Comparison of ENCODE assay signal across 9 cellular contexts in the genomic region with DNA sequence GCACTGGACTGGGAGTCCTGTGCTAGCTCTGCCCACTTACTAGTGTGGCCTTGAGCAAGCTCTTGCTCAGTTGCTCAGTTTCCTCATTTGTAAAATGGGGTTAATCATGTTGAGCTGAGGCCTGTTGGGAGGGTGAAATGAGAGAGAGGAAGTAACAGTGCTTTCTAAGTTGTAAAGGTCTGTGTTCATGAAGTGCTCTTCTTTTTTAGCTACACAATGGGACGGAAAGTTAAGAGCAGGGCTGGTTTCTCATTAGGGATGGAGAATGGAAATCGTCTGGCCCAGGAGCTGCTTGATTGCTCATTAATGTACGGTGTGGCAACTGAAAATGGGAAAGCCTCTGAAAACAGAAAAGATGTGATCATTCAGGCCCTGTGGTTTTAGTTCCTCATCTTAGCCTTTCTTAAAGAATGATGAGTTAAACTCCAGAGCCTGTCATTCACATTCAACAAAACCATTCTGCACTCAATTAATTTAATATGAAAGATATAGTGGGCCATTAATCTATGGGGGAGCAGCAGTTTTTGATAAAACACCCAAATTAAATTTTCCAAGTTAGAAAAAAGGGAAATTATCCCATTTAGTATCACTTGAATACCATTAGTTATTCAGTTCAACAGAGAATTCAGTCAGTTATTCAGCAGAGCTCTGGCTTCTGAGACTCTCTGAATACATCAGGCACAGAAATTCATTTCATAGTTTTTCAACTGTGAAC.
DNase-seq lines count a peak whose midpoint lies in the region; ATAC-seq and TF ChIP-seq lines count a peak whose summit lies in the region.
"Had no signal": no experiment of that assay in that cellular context is flagged by ENCODE, and none has a peak within 500 bp of the region (broad histone marks: within the 10 kb centered on the region; RNA-seq: fewer than 3 reads in every experiment).

No MANE protein-coding gene starts in this region.

- 87 to 94% methylated on average over 2 to 3 of the region's 3 CpGs for WGBS in endodermal cell (ENCODE audit: insufficient coverage in 1 of 2, insufficient read length in 1 of 2), 2 experiments

- H3K4me3 ChIP-seq in lower lobe of right lung (no peak overlapping the region), endodermal cell (ENCODE audit: low read length) (no peak overlapping the region), ascending aorta (no peak overlapping the region)

- no peak for DNase-seq in lower lobe of right lung
- DNase-seq in cerebellar cortex (ENCODE audit: low spot score): no peak
- DNase-seq in endodermal cell: no peak
- DNase-seq in medulla oblongata (ENCODE audit: extremely low spot score): no peak
- DNase-seq in ascending aorta (ENCODE audit: low spot score in 2 of 2): no peak
- DNase-seq: stimulated activated CD4-positive, alpha-beta T cell treated with anti-CD3 and anti-CD28 coated beads, Interleukin-4, amount 100 ng/mL, for 24 hours had no signal

- H3K9me3 ChIP-seq in lower lobe of right lung (no peaks in the 10 kb centered on the region), endodermal cell (ENCODE audit: control insufficient read depth, low read length) (no peaks in the 10 kb centered on the region), ascending aorta (no peaks in the 10 kb centered on the region)

- H3K9me3 Mint-ChIP-seq in endodermal cell: no peaks in the 10 kb centered on the region

- H3K9ac ChIP-seq in endodermal cell (ENCODE audit: extremely low read depth, low read length, poor library complexity, severe bottlenecking): no peak overlapping the region

- H3K4me1 ChIP-seq in lower lobe of right lung (no peaks in the 10 kb centered on the region), endodermal cell (ENCODE audit: control insufficient read depth, insufficient read depth, low read length) (peaks cover 3% of the 10 kb centered on the region), ascending aorta (no peaks in the 10 kb centered on the region)

- TF ChIP-seq CTCF in lower lobe of right lung (IDR thresholded peaks at IDR 0.05): no peak
- no peak for TF ChIP-seq CTCF in endodermal cell (conservative IDR thresholded peaks at IDR 0.05)
- no peak for TF ChIP-seq CTCF in ascending aorta (IDR thresholded peaks at IDR 0.05)

- H3K27ac ChIP-seq in lower lobe of right lung: no peak overlapping the region
- H3K27ac ChIP-seq in endodermal cell (ENCODE audit: low read depth, low read length): no peak overlapping the region
- H3K27ac ChIP-seq in ascending aorta: no peak overlapping the region

- intact Hi-C loops in lower lobe of right lung (cut with DNase I): no loop called here
- intact Hi-C loops in ascending aorta (cut with DNase I): no loop called here

- H3K27me3 Mint-ChIP-seq in endodermal cell (ENCODE audit: insufficient read depth): no peaks in the 10 kb centered on the region

- H3K36me3 Mint-ChIP-seq in endodermal cell (ENCODE audit: low read depth): no peaks in the 10 kb centered on the region

- H3K27me3 ChIP-seq in lower lobe of right lung (ENCODE audit: low read depth): no peaks in the 10 kb centered on the region
- no peaks in the 10 kb centered on the region for H3K27me3 ChIP-seq in endodermal cell (ENCODE audit: control insufficient read depth, insufficient read depth, low read length, poor library complexity, severe bottlenecking)
- H3K27me3 ChIP-seq in ascending aorta: no peaks in the 10 kb centered on the region

- H3K27ac Mint-ChIP-seq in endodermal cell: no peak overlapping the region

- ATAC-seq in GM18867 (IDR thresholded peaks at IDR 0.05; ENCODE audit: unreplicated experiment): peak; percentile 60
- peak; percentile 72 for ATAC-seq in GM21786 (IDR thresholded peaks at IDR 0.05; ENCODE audit: unreplicated experiment)
- peak; percentile 48 for ATAC-seq in HG03442 (IDR thresholded peaks at IDR 0.05; ENCODE audit: unreplicated experiment)
- ATAC-seq in lower lobe of right lung: peak; percentile 44 to 49

- peaks cover 13% of the 10 kb centered on the region for H3K4me1 Mint-ChIP-seq in endodermal cell

- no peak overlapping the region for H3K4me3 Mint-ChIP-seq in endodermal cell

- H3K36me3 ChIP-seq in lower lobe of right lung (no peaks in the 10 kb centered on the region), endodermal cell (ENCODE audit: control insufficient read depth, insufficient read depth, low read length) (no peaks in the 10 kb centered on the region), ascending aorta (no peaks in the 10 kb centered on the region)
